8 cellular contexts compared by ENCODE assay signal in genomic region chr13:44300895-44301638, GRCh38.
DNase-seq lines count a peak whose midpoint lies in the region; ATAC-seq and TF ChIP-seq lines count a peak whose summit lies in the region.

No MANE protein-coding gene starts in this region.

- peak; percentile 79 for ATAC-seq in activated CD8-positive, alpha-beta T cell treated with anti-CD3 and anti-CD28 coated beads for 36 hours
- no peak for ATAC-seq in activated CD8-positive, alpha-beta T cell treated with anti-CD3 and anti-CD28 coated beads, Interleukin-2, amount 10 ng/mL, durations not matched to agents 7 days and 5 days
- ATAC-seq in HG02623 (IDR thresholded peaks at IDR 0.05; ENCODE audit: unreplicated experiment): peak; percentile 63

- H3K27me3 Mint-ChIP-seq in activated CD8-positive, alpha-beta T cell treated with anti-CD3 and anti-CD28 coated beads for 36 hours: peaks cover 3% of the 10 kb centered on the region
- H3K27me3 Mint-ChIP-seq in activated CD8-positive, alpha-beta T cell treated with anti-CD3 and anti-CD28 coated beads, Interleukin-2, amount 10 ng/mL, durations not matched to agents 7 days and 5 days (ENCODE audit: low read depth): peaks cover 4% of the 10 kb centered on the region
- peaks cover 3% of the 10 kb centered on the region for H3K27me3 Mint-ChIP-seq in nephron progenitor cell (ENCODE audit: low read depth, poor library complexity)
- H3K27me3 Mint-ChIP-seq in activated T-helper 2 cell treated with anti-CD3 and anti-CD28 coated beads, Interferon-gamma antibody, Interleukin-2, Interleukin-4, amounts not matched to agents 10 μg/mL and 5 μg/mL and 100 μg/mL, durations not matched to agents 14 hours and 24 hours and 36 hours (ENCODE audit: low read depth): peaks cover 12% of the 10 kb centered on the region

- TF ChIP-seq CTCF in activated CD8-positive, alpha-beta T cell treated with anti-CD3 and anti-CD28 coated beads for 36 hours (IDR thresholded peaks at IDR 0.05): no peak
- no peak for TF ChIP-seq CTCF in nephron progenitor cell (IDR thresholded peaks at IDR 0.05)

- POLR2A ChIA-PET in activated CD8-positive, alpha-beta T cell treated with anti-CD3 and anti-CD28 coated beads for 36 hours (lab: Charles Lee): interaction anchor here (2.1 kb wide), 1 partner anchor 27 kb away, joined by 7 read pairs; no protein-coding TSS in a partner anchor
- POLR2A ChIA-PET in activated CD8-positive, alpha-beta T cell treated with anti-CD3 and anti-CD28 coated beads, Interleukin-2, amount 10 ng/mL, durations not matched to agents 7 days and 5 days (lab: Charles Lee): no interaction called here

- no peaks in the 10 kb centered on the region for H3K9me3 Mint-ChIP-seq in activated CD8-positive, alpha-beta T cell treated with anti-CD3 and anti-CD28 coated beads for 36 hours
- no peaks in the 10 kb centered on the region for H3K9me3 Mint-ChIP-seq in activated CD8-positive, alpha-beta T cell treated with anti-CD3 and anti-CD28 coated beads, Interleukin-2, amount 10 ng/mL, durations not matched to agents 7 days and 5 days (ENCODE audit: insufficient read depth)
- no peaks in the 10 kb centered on the region for H3K9me3 Mint-ChIP-seq in nephron progenitor cell
- peaks cover 5% of the 10 kb centered on the region for H3K9me3 Mint-ChIP-seq in activated T-helper 2 cell treated with anti-CD3 and anti-CD28 coated beads, Interferon-gamma antibody, Interleukin-2, Interleukin-4, amounts not matched to agents 10 μg/mL and 5 μg/mL and 100 μg/mL, durations not matched to agents 14 hours and 24 hours and 36 hours

- no peak overlapping the region for H3K4me3 Mint-ChIP-seq in activated CD8-positive, alpha-beta T cell treated with anti-CD3 and anti-CD28 coated beads for 36 hours
- no peak overlapping the region for H3K4me3 Mint-ChIP-seq in activated CD8-positive, alpha-beta T cell treated with anti-CD3 and anti-CD28 coated beads, Interleukin-2, amount 10 ng/mL, durations not matched to agents 7 days and 5 days
- no peak overlapping the region for H3K4me3 Mint-ChIP-seq in nephron progenitor cell
- H3K4me3 Mint-ChIP-seq in activated T-helper 2 cell treated with anti-CD3 and anti-CD28 coated beads, Interferon-gamma antibody, Interleukin-2, Interleukin-4, amounts not matched to agents 10 μg/mL and 5 μg/mL and 100 μg/mL, durations not matched to agents 14 hours and 24 hours and 36 hours (ENCODE audit: low read depth): no peak overlapping the region

- H3K36me3 Mint-ChIP-seq in activated CD8-positive, alpha-beta T cell treated with anti-CD3 and anti-CD28 coated beads for 36 hours (ENCODE audit: low read depth): no peaks in the 10 kb centered on the region
- no peaks in the 10 kb centered on the region for H3K36me3 Mint-ChIP-seq in activated CD8-positive, alpha-beta T cell treated with anti-CD3 and anti-CD28 coated beads, Interleukin-2, amount 10 ng/mL, durations not matched to agents 7 days and 5 days (ENCODE audit: low read depth)
- no peaks in the 10 kb centered on the region for H3K36me3 Mint-ChIP-seq in nephron progenitor cell (ENCODE audit: low read depth)
- no peaks in the 10 kb centered on the region for H3K36me3 Mint-ChIP-seq in activated T-helper 2 cell treated with anti-CD3 and anti-CD28 coated beads, Interferon-gamma antibody, Interleukin-2, Interleukin-4, amounts not matched to agents 10 μg/mL and 5 μg/mL and 100 μg/mL, durations not matched to agents 14 hours and 24 hours and 36 hours (ENCODE audit: low read depth)

- H3K27ac Mint-ChIP-seq in activated CD8-positive, alpha-beta T cell treated with anti-CD3 and anti-CD28 coated beads for 36 hours: peak overlapping the region; percentile 35
- no peak overlapping the region for H3K27ac Mint-ChIP-seq in activated CD8-positive, alpha-beta T cell treated with anti-CD3 and anti-CD28 coated beads, Interleukin-2, amount 10 ng/mL, durations not matched to agents 7 days and 5 days
- peak overlapping the region; percentile 83 for H3K27ac Mint-ChIP-seq in nephron progenitor cell
- no peak overlapping the region for H3K27ac Mint-ChIP-seq in activated T-helper 2 cell treated with anti-CD3 and anti-CD28 coated beads, Interferon-gamma antibody, Interleukin-2, Interleukin-4, amounts not matched to agents 10 μg/mL and 5 μg/mL and 100 μg/mL, durations not matched to agents 14 hours and 24 hours and 36 hours

- peak; percentile 26 for DNase-seq in activated CD8-positive, alpha-beta T cell treated with anti-CD3 and anti-CD28 coated beads for 36 hours
- DNase-seq in activated CD8-positive, alpha-beta T cell treated with anti-CD3 and anti-CD28 coated beads, Interleukin-2, amount 10 ng/mL, durations not matched to agents 7 days and 5 days: no peak
- DNase-seq in NCI-H2029 treated with DMSO at 0.1 percent for 48 hours (lab: John Stamatoyannopoulos, UW) (peak; percentile 44), cerebellum (ENCODE audit: low spot score) (peak; percentile 85), nephron progenitor cell (no peak), inferior parietal cortex (ENCODE audit: extremely low spot score) (no peak)
- DNase-seq in activated T-helper 2 cell treated with anti-CD3 and anti-CD28 coated beads, Interferon-gamma antibody, Interleukin-2, Interleukin-4, amounts not matched to agents 10 μg/mL and 5 μg/mL and 100 μg/mL, durations not matched to agents 14 hours and 24 hours and 36 hours (ENCODE audit: low spot score): no peak

- CTCF ChIA-PET in activated CD8-positive, alpha-beta T cell treated with anti-CD3 and anti-CD28 coated beads for 36 hours (lab: Charles Lee): no interaction called here
- CTCF ChIA-PET in activated CD8-positive, alpha-beta T cell treated with anti-CD3 and anti-CD28 coated beads, Interleukin-2, amount 10 ng/mL, durations not matched to agents 7 days and 5 days (lab: Charles Lee): no interaction called here

- H3K4me1 Mint-ChIP-seq in activated CD8-positive, alpha-beta T cell treated with anti-CD3 and anti-CD28 coated beads for 36 hours (ENCODE audit: low read depth): peaks cover 30% of the 10 kb centered on the region
- H3K4me1 Mint-ChIP-seq in activated CD8-positive, alpha-beta T cell treated with anti-CD3 and anti-CD28 coated beads, Interleukin-2, amount 10 ng/mL, durations not matched to agents 7 days and 5 days (ENCODE audit: low read depth): peaks cover 12% of the 10 kb centered on the region
- H3K4me1 Mint-ChIP-seq in nephron progenitor cell: peaks cover 73% of the 10 kb centered on the region
- peaks cover 17% of the 10 kb centered on the region for H3K4me1 Mint-ChIP-seq in activated T-helper 2 cell treated with anti-CD3 and anti-CD28 coated beads, Interferon-gamma antibody, Interleukin-2, Interleukin-4, amounts not matched to agents 10 μg/mL and 5 μg/mL and 100 μg/mL, durations not matched to agents 14 hours and 24 hours and 36 hours (ENCODE audit: low read depth)

- intact Hi-C loops in activated CD8-positive, alpha-beta T cell treated with anti-CD3 and anti-CD28 coated beads for 36 hours (cut with micrococcal nuclease): no loop called here
- intact Hi-C loops in activated T-helper 2 cell treated with anti-CD3 and anti-CD28 coated beads, Interferon-gamma antibody, Interleukin-2, Interleukin-4, amounts not matched to agents 10 μg/mL and 5 μg/mL and 100 μg/mL, durations not matched to agents 14 hours and 24 hours and 36 hours (cut with micrococcal nuclease): loop anchor here (5.0 kb wide), 1 partner anchor 104 kb away; no protein-coding TSS in a partner anchor

Comparison
In these comparisons a context has a peak if more than half of its experiments do, and no peak if none do; other contexts are left out.
1. DNase-seq: peak in activated CD8-positive, alpha-beta T cell treated with anti-CD3 and anti-CD28 coated beads for 36 hours (single experiment), NCI-H2029 treated with DMSO at 0.1 percent for 48 hours (single experiment) and cerebellum (single experiment); none in activated CD8-positive, alpha-beta T cell treated with anti-CD3 and anti-CD28 coated beads, Interleukin-2, amount 10 ng/mL, durations not matched to agents 7 days and 5 days (single experiment), nephron progenitor cell (single experiment), activated T-helper 2 cell treated with anti-CD3 and anti-CD28 coated beads, Interferon-gamma antibody, Interleukin-2, Interleukin-4, amounts not matched to agents 10 μg/mL and 5 μg/mL and 100 μg/mL, durations not matched to agents 14 hours and 24 hours and 36 hours (single experiment) and inferior parietal cortex (single experiment).
2. H3K27ac Mint-ChIP-seq: peak in activated CD8-positive, alpha-beta T cell treated with anti-CD3 and anti-CD28 coated beads for 36 hours (single experiment) and nephron progenitor cell (single experiment); none in activated CD8-positive, alpha-beta T cell treated with anti-CD3 and anti-CD28 coated beads, Interleukin-2, amount 10 ng/mL, durations not matched to agents 7 days and 5 days (single experiment) and activated T-helper 2 cell treated with anti-CD3 and anti-CD28 coated beads, Interferon-gamma antibody, Interleukin-2, Interleukin-4, amounts not matched to agents 10 μg/mL and 5 μg/mL and 100 μg/mL, durations not matched to agents 14 hours and 24 hours and 36 hours (single experiment).